18 cellular contexts compared by ENCODE assay signal in the genomic region with DNA sequence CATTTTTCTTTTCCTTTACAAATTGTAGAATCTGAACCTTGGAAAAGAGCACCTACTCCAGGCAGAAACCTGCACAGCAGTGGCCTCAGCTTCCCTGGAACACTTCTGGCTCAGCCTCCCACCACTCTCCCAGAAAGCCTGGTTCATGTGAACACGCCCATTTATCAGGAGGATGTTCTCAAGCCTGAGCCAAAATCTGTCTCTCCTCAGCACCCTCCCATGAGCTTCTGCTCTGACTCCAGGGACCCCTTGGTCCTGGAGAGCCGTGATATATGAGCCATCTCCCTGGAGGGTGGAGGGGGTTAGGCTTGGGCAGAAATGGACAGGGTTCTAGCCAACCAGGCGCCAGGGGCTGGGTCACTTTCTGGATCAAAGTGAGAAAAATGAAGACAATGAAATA. TPM values are rescaled to one million over a fixed set of nuclear protein-coding genes. Genes with fewer than 3 reads are reported as not detected.
DNase-seq lines count a peak whose midpoint lies in the region; ATAC-seq and TF ChIP-seq lines count a peak whose summit lies in the region.
"Had no signal": no experiment of that assay in that cellular context is flagged by ENCODE, and none has a peak within 500 bp of the region (broad histone marks: within the 10 kb centered on the region; RNA-seq: fewer than 3 reads in every experiment).

No MANE protein-coding gene starts in this region.

- no peak for TF ChIP-seq CTCF in heart left ventricle (IDR thresholded peaks at IDR 0.05)
- no peak for TF ChIP-seq CTCF in foreskin keratinocyte (conservative IDR thresholded peaks at IDR 0.05)
- TF ChIP-seq CTCF in stomach (IDR thresholded peaks at IDR 0.05), result no peak

- ATAC-seq in heart left ventricle (no peak), foreskin keratinocyte (peak; percentile 10)
- ATAC-seq: GM12878 had no signal

- no peaks in the 10 kb centered on the region for H3K36me3 ChIP-seq in heart left ventricle
- H3K36me3 ChIP-seq in stomach, result no peaks in the 10 kb centered on the region
- H3K36me3 ChIP-seq: BE2C had no signal

- no peak for TF ChIP-seq EP300 in stomach (IDR thresholded peaks at IDR 0.05)

- H3K27me3 ChIP-seq in heart left ventricle, result peaks cover 0 to 3% (median 0%) of the 10 kb centered on the region in 9 donors
- peaks cover 26% of the 10 kb centered on the region for H3K27me3 ChIP-seq in foreskin keratinocyte
- peaks cover 0 to 11% (median 0%) of the 10 kb centered on the region in 3 donors for H3K27me3 ChIP-seq in stomach
- H3K27me3 ChIP-seq: BE2C had no signal

- H3K9me3 ChIP-seq in heart left ventricle (no peaks in the 10 kb centered on the region), stomach (no peaks in the 10 kb centered on the region)
- H3K9me3 ChIP-seq: BE2C had no signal

- H3K4me1 ChIP-seq in heart left ventricle, result no peaks in the 10 kb centered on the region
- no peaks in the 10 kb centered on the region for H3K4me1 ChIP-seq in foreskin keratinocyte
- H3K4me1 ChIP-seq in stomach, result peaks cover 0 to 8% (median 0%) of the 10 kb centered on the region in 4 donors
- H3K4me1 ChIP-seq: BE2C had no signal

- H3K4me3 ChIP-seq in heart left ventricle (no peak overlapping the region), stomach (no peak overlapping the region)
- H3K4me3 ChIP-seq: GM12878 had no signal

- DNase-seq in cardiac septum (ENCODE audit: low spot score) (peak; percentile 36), heart left ventricle (no peak), foreskin keratinocyte (no peak), stomach (peak; percentile 11), AG20443 (ENCODE audit: low spot score) (no peak), NOMO-1 treated with dmso at 0.1 percent for 144 hours (lab: John Stamatoyannopoulos, UW; ENCODE audit: unreplicated experiment) (no peak), SHP77 treated with DMSO at 0.1 percent for 48 hours (lab: John Stamatoyannopoulos, UW) (no peak)
- DNase-seq: 8988T; ACHN; BE2C; CD4-positive, alpha-beta memory T cell; DMS79; HCEC 1CT had no signal

- intact Hi-C loops in cardiac septum (cut with DNase I) (no loop called here), heart left ventricle (cut with DNase I) (no loop called here), stomach (cut with DNase I; ENCODE audit: low total_unique reads) (no loop called here)

- H3K27ac ChIP-seq in heart left ventricle (no peak overlapping the region), foreskin keratinocyte (no peak overlapping the region), stomach (no peak overlapping the region)
- H3K27ac ChIP-seq: C4-2B had no signal

- 72 to 80% (median 75%) methylated on average over 3 of the region's 3 CpGs for WGBS in heart left ventricle, 4 donors
- 75 to 85% (median 79%) methylated on average over 3 of the region's 3 CpGs for WGBS in stomach, 5 donors

- TF ChIP-seq POLR2A in heart left ventricle (IDR thresholded peaks at IDR 0.05), result no peak
- TF ChIP-seq POLR2A in stomach (IDR thresholded peaks at IDR 0.05), result no peak

RNA-seq across cellular contexts. Expression of a gene that starts 10.1 kb away (rescaled TPM):
- total RNA-seq in cardiac septum (not detected), heart left ventricle (not detected), foreskin keratinocyte (not detected in 2 replicates), stomach (not detected)
- polyA plus RNA-seq in heart left ventricle (not detected), foreskin keratinocyte (not detected in 2 replicates), stomach (not detected)
- total RNA-seq: CD4-positive, alpha-beta memory T cell; G401; GM12878; H4; HT1080 had no signal
- polyA plus RNA-seq: CD4-positive, alpha-beta memory T cell; GM12878 had no signal

RNA-seq across cellular contexts. Expression of a gene that starts 15.8 kb away (rescaled TPM):
- total RNA-seq in cardiac septum (not detected), heart left ventricle (not detected), foreskin keratinocyte (not detected in 2 replicates), stomach (not detected)
- polyA plus RNA-seq in heart left ventricle (not detected), foreskin keratinocyte (not detected in 2 replicates), stomach (not detected)
- total RNA-seq: CD4-positive, alpha-beta memory T cell; G401; GM12878; H4; HT1080 had no signal
- polyA plus RNA-seq: CD4-positive, alpha-beta memory T cell; GM12878 had no signal

RNA-seq across cellular contexts. Expression of a gene that starts 32.4 kb away (rescaled TPM):
- total RNA-seq in cardiac septum, result 1.7 TPM
- total RNA-seq in heart left ventricle, result 1 to 10 TPM in 1 of 9 donors, under 1 TPM in 6, not detected in 2; 0.22 to 1.6 (median 0.34) TPM
- under 1 TPM in 1 of 2 donors, not detected in 1; 0.19 TPM for polyA plus RNA-seq in heart left ventricle
- not detected in 2 replicates for total RNA-seq in foreskin keratinocyte
- not detected in 2 replicates for polyA plus RNA-seq in foreskin keratinocyte
- total RNA-seq in stomach, result 1 to 10 TPM in 1 of 5 donors, not detected in 4; 2.6 TPM
- polyA plus RNA-seq in stomach, result under 1 TPM in 2 of 3 donors, not detected in 1; 0.31 to 0.90 TPM
- total RNA-seq: G401, GM12878, H4, HT1080 had no signal
- polyA plus RNA-seq: GM12878 had no signal

RNA-seq across cellular contexts. Expression of a gene that starts 51.7 kb away (rescaled TPM):
- 0.16 TPM for total RNA-seq in cardiac septum
- total RNA-seq in heart left ventricle, result under 1 TPM in 4 of 9 donors, not detected in 5; 0.06 to 0.25 (median 0.11) TPM
- under 1 TPM in 1 of 2 donors, not detected in 1; 0.07 TPM for polyA plus RNA-seq in heart left ventricle
- 1.6 and 1.9 TPM in 2 replicates for total RNA-seq in foreskin keratinocyte
- 1.2 and 1.5 TPM in 2 replicates for polyA plus RNA-seq in foreskin keratinocyte
- 10 to 100 TPM in 1 of 5 donors, 1 to 10 TPM in 1, under 1 TPM in 2, not detected in 1; 0.43 to 15.1 (median 1.4) TPM for total RNA-seq in stomach
- under 1 TPM in 2 of 3 donors, not detected in 1; 0.50 to 0.68 TPM for polyA plus RNA-seq in stomach
- total RNA-seq: CD4-positive, alpha-beta memory T cell; G401; GM12878 had no signal
- polyA plus RNA-seq: GM12878 had no signal

Comparison
In these comparisons a context has a peak if more than half of its experiments do, and no peak if none do; other contexts are left out.
1. DNase-seq: peak in cardiac septum (single experiment) and stomach (single experiment); none in heart left ventricle (0 of 5), foreskin keratinocyte (0 of 2), AG20443 (single experiment), NOMO-1 treated with dmso at 0.1 percent for 144 hours (single experiment) and SHP77 treated with DMSO at 0.1 percent for 48 hours (single experiment).